23 cellular contexts compared by ENCODE assay signal in genomic region chr3:171977860-171978259, GRCh38.
DNase-seq lines count a peak whose midpoint lies in the region; ATAC-seq, FAIRE-seq and TF ChIP-seq lines count a peak whose summit lies in the region.
"Had no signal": no experiment of that assay in that cellular context is flagged by ENCODE, and none has a peak within 500 bp of the region (broad histone marks: within the 10 kb centered on the region; RNA-seq: fewer than 3 reads in every experiment).

No MANE protein-coding gene starts in this region.

- H3K9ac ChIP-seq in astrocyte (ENCODE audit: low read length), result no peak overlapping the region
- H3K9ac ChIP-seq: parathyroid adenoma had no signal

- no peaks in the 10 kb centered on the region for H3K27me3 Mint-ChIP-seq in astrocyte (ENCODE audit: low read depth, unreplicated experiment)
- H3K27me3 Mint-ChIP-seq: stimulated activated memory B cell treated with anti-CD40 and anti-IgM and Interleukin-4, amounts not matched to agents 10 μg/mL and 1 μg/mL and 100 μg/mL, for 72 hours; type B pancreatic cell had no signal

- H2AFZ ChIP-seq in astrocyte (ENCODE audit: low read depth, low read length), result no peak overlapping the region
- H2AFZ ChIP-seq: parathyroid adenoma had no signal

- peaks cover 13% of the 10 kb centered on the region for H3K4me1 Mint-ChIP-seq in astrocyte (ENCODE audit: low read depth, unreplicated experiment)
- H3K4me1 Mint-ChIP-seq: H9; stimulated activated memory B cell treated with anti-CD40 and anti-IgM and Interleukin-4, amounts not matched to agents 10 μg/mL and 1 μg/mL and 100 μg/mL, for 72 hours had no signal

- H3K4me3 Mint-ChIP-seq in astrocyte (ENCODE audit: unreplicated experiment), result no peak overlapping the region
- H3K4me3 Mint-ChIP-seq: activated CD4-positive, alpha-beta memory T cell treated with anti-CD3 and anti-CD28 coated beads for 36 hours; activated T-helper 1 cell treated with anti-CD3 and anti-CD28 coated beads, Interleukin-12 subunit alpha, Interleukin-12 subunit beta, Interleukin-2, Interleukin-4 antibody, amounts not matched to agents 30 ng/mL and 10 ng/mL and 1 ng/mL, durations not matched to agents 14 hours and 24 hours and 36 hours; H9; stimulated activated memory B cell treated with anti-CD40 and anti-IgM and Interleukin-4, amounts not matched to agents 10 μg/mL and 1 μg/mL and 100 μg/mL, for 72 hours; type B pancreatic cell had no signal

- H3K9me3 Mint-ChIP-seq in astrocyte (ENCODE audit: unreplicated experiment), result no peaks in the 10 kb centered on the region
- H3K9me3 Mint-ChIP-seq: activated CD4-positive, alpha-beta memory T cell treated with anti-CD3 and anti-CD28 coated beads for 36 hours; activated T-helper 1 cell treated with anti-CD3 and anti-CD28 coated beads, Interleukin-12 subunit alpha, Interleukin-12 subunit beta, Interleukin-2, Interleukin-4 antibody, amounts not matched to agents 30 ng/mL and 10 ng/mL and 1 ng/mL, durations not matched to agents 14 hours and 24 hours and 36 hours; H9; type B pancreatic cell had no signal

- no peaks in the 10 kb centered on the region for H3K79me2 ChIP-seq in astrocyte (ENCODE audit: insufficient read depth, low read length)
- H3K79me2 ChIP-seq: parathyroid adenoma had no signal

- TF ChIP-seq CTCF in astrocyte (IDR thresholded peaks at IDR 0.05; ENCODE audit: insufficient read depth, low read depth, low read length), result no peak
- TF ChIP-seq CTCF in dorsolateral prefrontal cortex (IDR thresholded peaks at IDR 0.05 in 54 of 56, conservative IDR thresholded peaks at IDR 0.05 in 2 of 56; ENCODE audit: low read depth in 1 of 56, partially characterized antibody in 56 of 56), result no peak

- no peak overlapping the region for H3K4me2 ChIP-seq in astrocyte (ENCODE audit: low read length)

- FAIRE-seq in astrocyte (lab: Jason Lieb, UNC), result no peak
- FAIRE-seq in urothelium cell line (lab: Jason Lieb, UNC), result no peak
- FAIRE-seq: kidney, small intestine had no signal

- intact Hi-C loops in dorsolateral prefrontal cortex (cut with DNase I), result no loop called here

- H3K4me3 ChIP-seq in astrocyte (ENCODE audit: insufficient read depth, low read depth, low read length) (no peak overlapping the region), dorsolateral prefrontal cortex (no peak overlapping the region)
- H3K4me3 ChIP-seq: colonic mucosa had no signal

- peaks cover 2% of the 10 kb centered on the region for H3K36me3 Mint-ChIP-seq in astrocyte (ENCODE audit: low read depth, unreplicated experiment)
- H3K36me3 Mint-ChIP-seq: activated CD4-positive, alpha-beta memory T cell treated with anti-CD3 and anti-CD28 coated beads for 36 hours; stimulated activated memory B cell treated with anti-CD40 and anti-IgM and Interleukin-4, amounts not matched to agents 10 μg/mL and 1 μg/mL and 100 μg/mL, for 72 hours; type B pancreatic cell had no signal

- H4K20me1 ChIP-seq in astrocyte (ENCODE audit: insufficient read depth, low read length), result no peaks in the 10 kb centered on the region

- DNase-seq in NOMO-1 treated with dmso at 0.1 percent for 144 hours (lab: John Stamatoyannopoulos, UW; ENCODE audit: unreplicated experiment), result peak; percentile 90
- DNase-seq in astrocyte (ENCODE audit: low read depth), result no peak
- DNase-seq in pons (ENCODE audit: low spot score), result peak; percentile 62
- DNase-seq in T1000 (lab: John Stamatoyannopoulos, UW), result no peak
- DNase-seq in dorsolateral prefrontal cortex, result no peak
- DNase-seq in urothelium cell line (ENCODE audit: low spot score), result no peak
- DNase-seq: activated CD4-positive, alpha-beta memory T cell treated with anti-CD3 and anti-CD28 coated beads for 36 hours; anterior cingulate cortex; colonic mucosa; erythroblast; H9; kidney; midbrain; NCI-H146; NCI-H526 treated with DMSO at 0.1 percent for 48 hours; Right ventricle myocardium superior; small intestine; T-helper 9 cell had no signal

- H3K27me3 ChIP-seq in astrocyte (ENCODE audit: insufficient read depth, low read length) (no peaks in the 10 kb centered on the region), dorsolateral prefrontal cortex (no peaks in the 10 kb centered on the region)
- H3K27me3 ChIP-seq: colonic mucosa had no signal

- H3K9me3 ChIP-seq in astrocyte (ENCODE audit: insufficient read depth, low read depth, low read length), result no peaks in the 10 kb centered on the region
- H3K9me3 ChIP-seq: colonic mucosa had no signal

- H3K4me1 ChIP-seq in astrocyte (ENCODE audit: insufficient read depth, low read length), result peaks cover 20% of the 10 kb centered on the region
- H3K4me1 ChIP-seq: colonic mucosa, parathyroid adenoma had no signal

- ATAC-seq in GM18868 (IDR thresholded peaks at IDR 0.05; ENCODE audit: unreplicated experiment), result peak; percentile 56
- ATAC-seq: stimulated activated memory B cell treated with anti-CD40 and anti-IgM and Interleukin-4, amounts not matched to agents 10 μg/mL and 1 μg/mL and 100 μg/mL, for 72 hours had no signal

- H3K27ac Mint-ChIP-seq in astrocyte (ENCODE audit: unreplicated experiment), result peak overlapping the region; percentile 66
- H3K27ac Mint-ChIP-seq: activated CD4-positive, alpha-beta memory T cell treated with anti-CD3 and anti-CD28 coated beads for 36 hours; activated T-helper 1 cell treated with anti-CD3 and anti-CD28 coated beads, Interleukin-12 subunit alpha, Interleukin-12 subunit beta, Interleukin-2, Interleukin-4 antibody, amounts not matched to agents 30 ng/mL and 10 ng/mL and 1 ng/mL, durations not matched to agents 14 hours and 24 hours and 36 hours; H9; stimulated activated memory B cell treated with anti-CD40 and anti-IgM and Interleukin-4, amounts not matched to agents 10 μg/mL and 1 μg/mL and 100 μg/mL, for 72 hours; type B pancreatic cell had no signal

- H3K27ac ChIP-seq in astrocyte (ENCODE audit: low read depth, low read length) (no peak overlapping the region), dorsolateral prefrontal cortex (peak overlapping the region in 1 of 59 donors; percentile 17)
- H3K27ac ChIP-seq: colonic mucosa, parathyroid adenoma had no signal

- no peaks in the 10 kb centered on the region for H3K36me3 ChIP-seq in astrocyte (ENCODE audit: insufficient read depth, low read length)
- H3K36me3 ChIP-seq: colonic mucosa had no signal

Comparison
In these comparisons a context has a peak if more than half of its experiments do, and no peak if none do; other contexts are left out.
1. DNase-seq: peak in NOMO-1 treated with dmso at 0.1 percent for 144 hours (single experiment) and pons (single experiment); none in astrocyte (single experiment), T1000 (single experiment), dorsolateral prefrontal cortex (0 of 10) and urothelium cell line (single experiment).